ENCODE assay signal across 11 cellular contexts in the genomic region with DNA sequence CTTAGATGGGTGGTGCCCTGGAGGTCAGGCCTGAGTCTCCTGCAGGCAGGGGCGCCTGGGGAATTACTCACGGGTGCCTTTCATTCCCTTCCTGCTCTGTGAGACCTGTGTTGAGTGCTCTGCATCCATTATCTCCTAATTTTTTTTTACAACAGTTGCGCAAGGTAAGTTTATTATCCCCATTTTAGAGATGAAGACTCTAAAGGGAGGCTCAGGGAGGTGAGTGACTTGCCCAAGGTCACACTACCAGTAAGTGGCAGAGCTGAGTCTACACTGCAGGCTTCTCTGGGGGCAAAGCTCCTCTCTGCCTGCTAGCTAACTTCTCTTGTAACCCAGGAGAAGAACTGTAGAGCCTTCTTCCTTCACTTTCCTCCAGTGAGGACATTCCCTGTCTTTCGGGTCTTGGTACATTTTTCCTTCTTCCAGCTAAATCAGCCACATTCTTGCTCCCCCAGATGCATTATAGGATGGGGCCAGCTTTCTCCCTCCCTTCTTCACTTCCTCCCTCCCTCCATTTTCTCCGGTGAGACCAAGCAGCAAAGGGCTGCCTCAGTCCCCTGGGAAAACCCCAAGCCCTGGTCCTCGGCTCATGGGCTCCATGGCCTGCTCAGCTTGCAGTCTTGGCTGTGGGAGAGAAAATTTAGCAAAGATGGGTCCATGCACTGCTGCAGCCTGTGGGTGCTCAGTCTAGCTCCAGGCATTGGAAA. TPM values are rescaled to one million over a fixed set of nuclear protein-coding genes. Genes with fewer than 3 reads are reported as not detected.
A peak's percentile ranks its signal among the peaks of the same experiment; 100 is the strongest.
DNase-seq lines count a peak whose midpoint lies in the region; ATAC-seq and TF ChIP-seq lines count a peak whose summit lies in the region.
"Had no signal": no experiment of that assay in that cellular context is flagged by ENCODE, and none has a peak within 500 bp of the region (broad histone marks: within the 10 kb centered on the region; RNA-seq: fewer than 3 reads in every experiment).

No MANE protein-coding gene starts in this region.

- DNase-seq in activated CD8-positive, alpha-beta memory T cell treated with anti-CD3 and anti-CD28 coated beads, Interleukin-2, amount 10 ng/mL, durations not matched to agents 7 days and 5 days, result no peak
- DNase-seq in activated CD8-positive, alpha-beta memory T cell treated with anti-CD3 and anti-CD28 coated beads, Interleukin-2, amount 50 U/mL, for 48 hours, result no peak
- DNase-seq in SK-N-MC (ENCODE audit: low read depth, low spot score) (no peak), endodermal cell (no peak), smooth muscle cell (lab: John Stamatoyannopoulos, UW; ENCODE audit: unreplicated experiment) (no peak), NCI-H1092 treated with DMSO at 0.1 percent for 48 hours (lab: John Stamatoyannopoulos, UW) (no peak), HUDEP-2 (lab: John Stamatoyannopoulos, UW; ENCODE audit: unreplicated experiment in 76 of 76) (no peak), left ventricle myocardium superior (no peak)

- H2AFZ ChIP-seq in smooth muscle cell (ENCODE audit: low read depth), result no peak overlapping the region

- H3K9me3 ChIP-seq in SK-N-MC (ENCODE audit: low read depth, low read length) (no peaks in the 10 kb centered on the region), endodermal cell (ENCODE audit: control insufficient read depth, low read length) (no peaks in the 10 kb centered on the region), smooth muscle cell (replicated peaks; ENCODE audit: low read depth) (no peaks in the 10 kb centered on the region)

- peak overlapping the region; percentile 97 for H3K4me2 ChIP-seq in smooth muscle cell
- H3K4me2 ChIP-seq: KMS-11 had no signal

- H3K79me2 ChIP-seq in smooth muscle cell (ENCODE audit: low read depth), result no peaks in the 10 kb centered on the region

- peaks cover 39% of the 10 kb centered on the region for H3K4me1 Mint-ChIP-seq in activated CD8-positive, alpha-beta memory T cell treated with anti-CD3 and anti-CD28 coated beads, Interleukin-2, amount 10 ng/mL, durations not matched to agents 7 days and 5 days
- peaks cover 8% of the 10 kb centered on the region for H3K4me1 Mint-ChIP-seq in endodermal cell

- CTCF ChIA-PET in activated CD8-positive, alpha-beta memory T cell treated with anti-CD3 and anti-CD28 coated beads, Interleukin-2, amount 10 ng/mL, durations not matched to agents 7 days and 5 days (lab: Charles Lee), result interaction anchor here (0.9 to 25.5 kb wide), 11 partner anchors 7 to 138 kb away, joined by 3 to 717 read pairs (median 6); a partner anchor contains a TSS

- no peaks in the 10 kb centered on the region for H3K36me3 Mint-ChIP-seq in activated CD8-positive, alpha-beta memory T cell treated with anti-CD3 and anti-CD28 coated beads, Interleukin-2, amount 10 ng/mL, durations not matched to agents 7 days and 5 days
- no peaks in the 10 kb centered on the region for H3K36me3 Mint-ChIP-seq in endodermal cell (ENCODE audit: low read depth)

- H3K27me3 ChIP-seq in endodermal cell (ENCODE audit: control insufficient read depth, insufficient read depth, low read length, poor library complexity, severe bottlenecking) (peaks cover 13% of the 10 kb centered on the region), smooth muscle cell (ENCODE audit: low read depth) (no peaks in the 10 kb centered on the region)

- no peak for TF ChIP-seq CTCF in endodermal cell (conservative IDR thresholded peaks at IDR 0.05)
- TF ChIP-seq CTCF in smooth muscle cell (IDR thresholded peaks at IDR 0.05; ENCODE audit: borderline replicate concordance, insufficient read depth, poor library complexity, severe bottlenecking), result no peak

- H3K27ac Mint-ChIP-seq in activated CD8-positive, alpha-beta memory T cell treated with anti-CD3 and anti-CD28 coated beads, Interleukin-2, amount 10 ng/mL, durations not matched to agents 7 days and 5 days, result no peak overlapping the region
- H3K27ac Mint-ChIP-seq in endodermal cell, result no peak overlapping the region

- no peak overlapping the region for H3K9ac ChIP-seq in SK-N-MC (ENCODE audit: insufficient read length)
- no peak overlapping the region for H3K9ac ChIP-seq in endodermal cell (ENCODE audit: extremely low read depth, low read length, poor library complexity, severe bottlenecking)
- no peak overlapping the region for H3K9ac ChIP-seq in smooth muscle cell (ENCODE audit: low read depth)
- H3K9ac ChIP-seq: KMS-11 had no signal

- intact Hi-C loops in left ventricle myocardium superior (cut with micrococcal nuclease), result no loop called here

- no peaks in the 10 kb centered on the region for H3K9me3 Mint-ChIP-seq in activated CD8-positive, alpha-beta memory T cell treated with anti-CD3 and anti-CD28 coated beads, Interleukin-2, amount 10 ng/mL, durations not matched to agents 7 days and 5 days (ENCODE audit: low read depth)
- H3K9me3 Mint-ChIP-seq in endodermal cell, result no peaks in the 10 kb centered on the region

- H3F3A ChIP-seq in smooth muscle cell (ENCODE audit: low read depth), result peaks cover 9% of the 10 kb centered on the region

- peaks cover 21% of the 10 kb centered on the region for H4K20me1 ChIP-seq in smooth muscle cell (ENCODE audit: low read depth)

- H3K4me1 ChIP-seq in endodermal cell (ENCODE audit: control insufficient read depth, insufficient read depth, low read length) (peaks cover 3% of the 10 kb centered on the region), smooth muscle cell (ENCODE audit: low read depth) (peaks cover 13% of the 10 kb centered on the region)

- H3K27ac ChIP-seq in SK-N-MC (peak overlapping the region; percentile 6; the same call in 1 of the 2 replicates), endodermal cell (ENCODE audit: low read depth, low read length) (peak overlapping the region; percentile 91), smooth muscle cell (ENCODE audit: low read depth) (no peak overlapping the region)
- H3K27ac ChIP-seq: KMS-11 had no signal

- H3K36me3 ChIP-seq in SK-N-MC (ENCODE audit: insufficient read depth, low read length) (no peaks in the 10 kb centered on the region), endodermal cell (ENCODE audit: control insufficient read depth, insufficient read depth, low read length) (peaks cover 5% of the 10 kb centered on the region), smooth muscle cell (ENCODE audit: low read depth) (no peaks in the 10 kb centered on the region)

- peak overlapping the region; percentile 29 for H3K4me3 Mint-ChIP-seq in activated CD8-positive, alpha-beta memory T cell treated with anti-CD3 and anti-CD28 coated beads, Interleukin-2, amount 10 ng/mL, durations not matched to agents 7 days and 5 days
- peak overlapping the region; percentile 47 for H3K4me3 Mint-ChIP-seq in endodermal cell

- peaks cover 14% of the 10 kb centered on the region for H3K27me3 Mint-ChIP-seq in activated CD8-positive, alpha-beta memory T cell treated with anti-CD3 and anti-CD28 coated beads, Interleukin-2, amount 10 ng/mL, durations not matched to agents 7 days and 5 days
- peaks cover 72% of the 10 kb centered on the region for H3K27me3 Mint-ChIP-seq in endodermal cell (ENCODE audit: insufficient read depth)

- H3K4me3 ChIP-seq in SK-N-MC (peak overlapping the region; percentile 59; the same call in 1 of the 2 replicates), endodermal cell (ENCODE audit: low read length) (no peak overlapping the region), smooth muscle cell (no peak overlapping the region)

- WGBS in endodermal cell (ENCODE audit: insufficient coverage in 1 of 2, insufficient read length in 1 of 2), 2 experiments, result 87 to 95% methylated on average over 3 to 6 of the region's 6 CpGs
- 91% methylated on average over 6 of the region's 6 CpGs for WGBS in smooth muscle cell (ENCODE audit: low lambda C conversion rate)

- ATAC-seq in activated CD8-positive, alpha-beta memory T cell treated with anti-CD3 and anti-CD28 coated beads, Interleukin-2, amount 10 ng/mL, durations not matched to agents 7 days and 5 days, result no peak
- no peak for ATAC-seq in left ventricle myocardium superior

RNA-seq across cellular contexts. Expression of a gene that starts 1.8 kb away (rescaled TPM):
- total RNA-seq in activated CD8-positive, alpha-beta memory T cell treated with anti-CD3 and anti-CD28 coated beads, Interleukin-2, amount 10 ng/mL, durations not matched to agents 7 days and 5 days, result 1 to 10 TPM; 3.1 to 5.3 TPM
- 1 to 10 TPM; 4.7 to 8.0 TPM for total RNA-seq in endodermal cell
- 8.2 TPM for polyA plus RNA-seq in endodermal cell (2013, experiment 1 of 2)
- polyA plus RNA-seq in endodermal cell (2013, experiment 2 of 2), result 8.7 TPM
- total RNA-seq in smooth muscle cell, result 6.5 and 6.7 TPM in 2 replicates
- polyA plus RNA-seq in smooth muscle cell, result 31.9 and 33.6 TPM in 2 replicates
- 0.40 TPM for total RNA-seq in left ventricle myocardium superior

RNA-seq across cellular contexts. Expression of a gene that starts 21.9 kb away (rescaled TPM):
- total RNA-seq in activated CD8-positive, alpha-beta memory T cell treated with anti-CD3 and anti-CD28 coated beads, Interleukin-2, amount 10 ng/mL, durations not matched to agents 7 days and 5 days, result 100 to 1,000 TPM; 112 to 159 TPM
- total RNA-seq in endodermal cell, result 10 to 100 TPM; 51.6 to 66.8 TPM
- polyA plus RNA-seq in endodermal cell (2013, experiment 1 of 2), result 31.2 TPM
- polyA plus RNA-seq in endodermal cell (2013, experiment 2 of 2), result 29.2 TPM
- total RNA-seq in smooth muscle cell, result 13.3 and 20.8 TPM in 2 replicates
- polyA plus RNA-seq in smooth muscle cell, result 28.5 and 33.8 TPM in 2 replicates
- 17.6 TPM for total RNA-seq in left ventricle myocardium superior

RNA-seq across cellular contexts. Expression of a gene that starts 25.0 kb away (rescaled TPM):
- total RNA-seq in activated CD8-positive, alpha-beta memory T cell treated with anti-CD3 and anti-CD28 coated beads, Interleukin-2, amount 10 ng/mL, durations not matched to agents 7 days and 5 days, result 100 to 1,000 TPM in 1 of 2 experiments, 10 to 100 TPM in 1; 81.5 to 128 TPM
- total RNA-seq in endodermal cell (100 to 1,000 TPM; 322 to 383 TPM), smooth muscle cell (116 and 121 TPM in 2 replicates), left ventricle myocardium superior (22.4 TPM)
- 285 TPM for polyA plus RNA-seq in endodermal cell (2013, experiment 1 of 2)
- 272 TPM for polyA plus RNA-seq in endodermal cell (2013, experiment 2 of 2)
- polyA plus RNA-seq in smooth muscle cell, result 194 and 202 TPM in 2 replicates

RNA-seq across cellular contexts. Expression of a gene that starts 39.0 kb away (rescaled TPM):
- 1 to 10 TPM; 1.3 to 2.2 TPM for total RNA-seq in activated CD8-positive, alpha-beta memory T cell treated with anti-CD3 and anti-CD28 coated beads, Interleukin-2, amount 10 ng/mL, durations not matched to agents 7 days and 5 days
- total RNA-seq in endodermal cell (1 to 10 TPM in 1 of 2 donors, under 1 TPM in 1; 0.95 to 2.9 TPM), smooth muscle cell (1.8 and 3.6 TPM in 2 replicates), left ventricle myocardium superior (not detected)
- 0.75 TPM for polyA plus RNA-seq in endodermal cell (2013, experiment 1 of 2)
- 0.46 TPM for polyA plus RNA-seq in endodermal cell (2013, experiment 2 of 2)
- 10.4 and 15.0 TPM in 2 replicates for polyA plus RNA-seq in smooth muscle cell

RNA-seq across cellular contexts. Expression of a gene that starts 47.9 kb away (rescaled TPM):
- total RNA-seq in activated CD8-positive, alpha-beta memory T cell treated with anti-CD3 and anti-CD28 coated beads, Interleukin-2, amount 10 ng/mL, durations not matched to agents 7 days and 5 days, result not detected
- total RNA-seq in endodermal cell (not detected), smooth muscle cell (not detected in 2 replicates), left ventricle myocardium superior (not detected)
- polyA plus RNA-seq in endodermal cell (2013, experiment 1 of 2), result not detected
- not detected for polyA plus RNA-seq in endodermal cell (2013, experiment 2 of 2)
- not detected in 2 replicates for polyA plus RNA-seq in smooth muscle cell
- total RNA-seq: dermis blood vessel endothelial cell, ureter had no signal
